Comparison of ENCODE assay signal across 20 cellular contexts in genomic region chr1:98068016-98068415, GRCh38.
"Had no signal": no experiment of that assay in that cellular context is flagged by ENCODE, and none has a peak within 500 bp of the region (broad histone marks: within the 10 kb centered on the region; RNA-seq: fewer than 3 reads in every experiment).

No MANE protein-coding gene starts in this region.

- H3K9me3 ChIP-seq: heart left ventricle, pancreas, suprapubic skin, thyroid gland, upper lobe of left lung, uterus had no signal

- DNase-seq: effector memory CD8-positive, alpha-beta T cell; heart left ventricle; hippocampal formation; mesendoderm; naive B cell; occipital lobe; pancreas; right cardiac atrium; stimulated activated CD4-positive, alpha-beta T cell treated with anti-CD3 and anti-CD28 coated beads, Interleukin-4, amount 100 ng/mL, for 1 hour; stimulated activated CD8-positive, alpha-beta memory T cell treated with anti-CD3 and anti-CD28 coated beads, Interleukin-4, amount 100 ng/mL, for 48 hours; stimulated activated naive CD8-positive, alpha-beta T cell treated with anti-CD3 and anti-CD28 coated beads, Interleukin-15, Interleukin-2, amounts not matched to agents 100 U/mL and 50 U/mL, for 24 hours; thyroid gland; upper lobe of left lung; uterus had no signal

- H3K9me3 Mint-ChIP-seq: dendritic cell treated with granulocyte-macrophage colony-stimulating factor and Interleukin-4, amounts not matched to agents 40 ng/mL and 50 ng/mL, for 4 days; effector memory CD8-positive, alpha-beta T cell; naive B cell; nephron; stimulated activated effector memory CD8-positive, alpha-beta T cell treated with anti-CD3 and anti-CD28 coated beads, Interleukin-12 subunit alpha, Interleukin-12 subunit beta, amount 100 ng/mL, for 72 hours had no signal

- H3K36me3 ChIP-seq: heart left ventricle, pancreas, suprapubic skin, thyroid gland, upper lobe of left lung, uterus had no signal

- H3K36me3 Mint-ChIP-seq: naive B cell; stimulated activated effector memory CD8-positive, alpha-beta T cell treated with anti-CD3 and anti-CD28 coated beads, Interleukin-12 subunit alpha, Interleukin-12 subunit beta, amount 100 ng/mL, for 72 hours had no signal

- H3K4me3 Mint-ChIP-seq: dendritic cell treated with granulocyte-macrophage colony-stimulating factor and Interleukin-4, amounts not matched to agents 40 ng/mL and 50 ng/mL, for 4 days; effector memory CD8-positive, alpha-beta T cell; naive B cell; nephron; stimulated activated effector memory CD8-positive, alpha-beta T cell treated with anti-CD3 and anti-CD28 coated beads, Interleukin-12 subunit alpha, Interleukin-12 subunit beta, amount 100 ng/mL, for 72 hours had no signal

- H3K27me3 Mint-ChIP-seq: dendritic cell treated with granulocyte-macrophage colony-stimulating factor and Interleukin-4, amounts not matched to agents 40 ng/mL and 50 ng/mL, for 4 days; progenitor cell of endocrine pancreas had no signal

- H3K4me1 ChIP-seq: heart left ventricle, pancreas, suprapubic skin, thyroid gland, upper lobe of left lung, uterus had no signal

- H3K27me3 ChIP-seq: heart left ventricle, pancreas, thyroid gland, upper lobe of left lung, uterus had no signal

- H3K27ac Mint-ChIP-seq: dendritic cell treated with granulocyte-macrophage colony-stimulating factor and Interleukin-4, amounts not matched to agents 40 ng/mL and 50 ng/mL, for 4 days; effector memory CD8-positive, alpha-beta T cell; naive B cell; nephron; progenitor cell of endocrine pancreas; stimulated activated effector memory CD8-positive, alpha-beta T cell treated with anti-CD3 and anti-CD28 coated beads, Interleukin-12 subunit alpha, Interleukin-12 subunit beta, amount 100 ng/mL, for 72 hours had no signal

- H3K27ac ChIP-seq: heart left ventricle, pancreas, suprapubic skin, thyroid gland, upper lobe of left lung, uterus had no signal

- H3K4me1 Mint-ChIP-seq: naive B cell; nephron; stimulated activated effector memory CD8-positive, alpha-beta T cell treated with anti-CD3 and anti-CD28 coated beads, Interleukin-12 subunit alpha, Interleukin-12 subunit beta, amount 100 ng/mL, for 72 hours had no signal

- H3K4me3 ChIP-seq: heart left ventricle, pancreas, suprapubic skin, thyroid gland, upper lobe of left lung, uterus had no signal

- ATAC-seq: effector memory CD8-positive, alpha-beta T cell; heart left ventricle; left lobe of liver; pancreas; right cardiac atrium; stimulated activated effector memory CD8-positive, alpha-beta T cell treated with anti-CD3 and anti-CD28 coated beads, Interleukin-12 subunit alpha, Interleukin-12 subunit beta, amount 100 ng/mL, for 72 hours; stimulated activated naive CD8-positive, alpha-beta T cell treated with anti-CD3 and anti-CD28 coated beads, Interleukin-15, Interleukin-2, amounts not matched to agents 100 U/mL and 50 U/mL, for 24 hours had no signal
